12 cellular contexts compared by ENCODE assay signal in genomic region chr2:203786912-203787311, GRCh38.
DNase-seq lines count a peak whose midpoint lies in the region; ATAC-seq and TF ChIP-seq lines count a peak whose summit lies in the region.
"Had no signal": no experiment of that assay in that cellular context is flagged by ENCODE, and none has a peak within 500 bp of the region (broad histone marks: within the 10 kb centered on the region; RNA-seq: fewer than 3 reads in every experiment).

No MANE protein-coding gene starts in this region.

- H3F3A ChIP-seq in neural cell (ENCODE audit: insufficient read depth, low read length, poor library complexity, severe bottlenecking) = no peaks in the 10 kb centered on the region

- no peaks in the 10 kb centered on the region for H3K36me3 ChIP-seq in neural cell (ENCODE audit: insufficient read depth, low read length)

- H3K4me3 ChIP-seq in neural cell (ENCODE audit: low read length) = no peak overlapping the region

- no peak overlapping the region for H3K4me3 Mint-ChIP-seq in endothelial cell (ENCODE audit: unreplicated experiment)
- H3K4me3 Mint-ChIP-seq: T-helper 1 cell treated with Interleukin-12 subunit alpha and Interleukin-12 subunit beta and Interleukin-4 antibody, amounts not matched to agents 30 μg/mL and 1 μg/mL, for 36 hours had no signal

- DNase-seq in DMS79 (lab: John Stamatoyannopoulos, UW) (peak; percentile 10), NCI-H2227 (lab: John Stamatoyannopoulos, UW; ENCODE audit: unreplicated experiment) (peak; percentile 52), endothelial cell (ENCODE audit: low spot score) (peak; percentile 9), inferior parietal cortex (ENCODE audit: extremely low spot score) (no peak), retina (no peak)
- no peak for DNase-seq in stimulated activated CD4-positive, alpha-beta T cell treated with anti-CD3 and anti-CD28 coated beads, Interleukin-15, amount 100 ng/mL, for 24 hours
- DNase-seq: activated gamma-delta T cell treated with Interleukin-2 at 50 U/mL for 16 hours, foreskin keratinocyte had no signal

- ATAC-seq in GM21447 (IDR thresholded peaks at IDR 0.05; ENCODE audit: unreplicated experiment) = no peak
- ATAC-seq: foreskin keratinocyte had no signal

- peak overlapping the region; percentile 99 for H3K27ac Mint-ChIP-seq in endothelial cell (ENCODE audit: unreplicated experiment)
- H3K27ac Mint-ChIP-seq: progenitor cell of endocrine pancreas; T-helper 1 cell treated with Interleukin-12 subunit alpha and Interleukin-12 subunit beta and Interleukin-4 antibody, amounts not matched to agents 30 μg/mL and 1 μg/mL, for 36 hours had no signal

- no peak overlapping the region for H2AFZ ChIP-seq in neural cell (ENCODE audit: low read depth, low read length)

- H3K27me3 ChIP-seq in neural cell (ENCODE audit: insufficient read depth, low read depth, low read length) = no peaks in the 10 kb centered on the region
- H3K27me3 ChIP-seq: foreskin keratinocyte had no signal

- no peaks in the 10 kb centered on the region for H3K79me2 ChIP-seq in neural cell (replicated peaks; ENCODE audit: insufficient read depth, low read length)

- TF ChIP-seq EP300 in neural cell (conservative IDR thresholded peaks at IDR 0.05; ENCODE audit: poor library complexity, severe bottlenecking) = peak; percentile 58

- no peak overlapping the region for H3K9ac ChIP-seq in neural cell (ENCODE audit: low read length)

- H3K27me3 Mint-ChIP-seq in endothelial cell (ENCODE audit: unreplicated experiment) = peaks cover 3% of the 10 kb centered on the region
- H3K27me3 Mint-ChIP-seq: progenitor cell of endocrine pancreas had no signal

- no peaks in the 10 kb centered on the region for H3K9me2 ChIP-seq in neural cell (ENCODE audit: insufficient read depth, low read length)

- no peak overlapping the region for H3K4me2 ChIP-seq in neural cell (ENCODE audit: low read length)

- no peaks in the 10 kb centered on the region for H3K9me3 Mint-ChIP-seq in endothelial cell (ENCODE audit: unreplicated experiment)
- H3K9me3 Mint-ChIP-seq: T-helper 1 cell treated with Interleukin-12 subunit alpha and Interleukin-12 subunit beta and Interleukin-4 antibody, amounts not matched to agents 30 μg/mL and 1 μg/mL, for 36 hours had no signal

- H3K4me1 Mint-ChIP-seq in endothelial cell (ENCODE audit: unreplicated experiment) = peaks cover 66% of the 10 kb centered on the region

- no peaks in the 10 kb centered on the region for H4K20me1 ChIP-seq in neural cell (ENCODE audit: insufficient read depth)

- H3K9me3 ChIP-seq in neural cell (ENCODE audit: low read length) = no peaks in the 10 kb centered on the region

- TF ChIP-seq RAD21 in neural cell (conservative IDR thresholded peaks at IDR 0.05) = no peak

- H3K36me3 Mint-ChIP-seq in endothelial cell (ENCODE audit: low read depth, unreplicated experiment) = peaks cover 10% of the 10 kb centered on the region

- H3K27ac ChIP-seq in neural cell (ENCODE audit: low read length) = peak overlapping the region; percentile 33
- H3K27ac ChIP-seq: foreskin keratinocyte had no signal

- TF ChIP-seq CTCF in endothelial cell (IDR thresholded peaks at IDR 0.05; ENCODE audit: unreplicated experiment) = no peak
- no peak for TF ChIP-seq CTCF in neural cell (IDR thresholded peaks at IDR 0.05; ENCODE audit: poor library complexity, severe bottlenecking)

TF ChIP-seq in neural cell, 6 proteins besides CTCF, POLR2A, EP300 and RAD21:
- TF ChIP-seq MXI1 (conservative IDR thresholded peaks at IDR 0.05; ENCODE audit: poor library complexity, severe bottlenecking) = no peak
- peak; percentile 12 for TF ChIP-seq REST (IDR thresholded peaks at IDR 0.05; ENCODE audit: borderline replicate concordance)
- TF ChIP-seq TAF1 (IDR thresholded peaks at IDR 0.05; ENCODE audit: low read depth) = no peak
- TF ChIP-seq EZH2 (IDR thresholded peaks at IDR 0.05; ENCODE audit: borderline replicate concordance, insufficient read depth, low read length, poor library complexity, severe bottlenecking) = no peak
- no peak for TF ChIP-seq SMC3 (conservative IDR thresholded peaks at IDR 0.05; ENCODE audit: poor library complexity)
- TF ChIP-seq POLR2AphosphoS5 (IDR thresholded peaks at IDR 0.05) = peak; percentile 73

Comparison
In these comparisons a context has a peak if more than half of its experiments do, and no peak if none do; other contexts are left out.
1. DNase-seq: peak in DMS79 (single experiment), NCI-H2227 (single experiment) and endothelial cell (single experiment); none in inferior parietal cortex (single experiment), stimulated activated CD4-positive, alpha-beta T cell treated with anti-CD3 and anti-CD28 coated beads, Interleukin-15, amount 100 ng/mL, for 24 hours (single experiment) and retina (single experiment).